ENCODE assay signal across 8 cellular contexts in the genomic region with DNA sequence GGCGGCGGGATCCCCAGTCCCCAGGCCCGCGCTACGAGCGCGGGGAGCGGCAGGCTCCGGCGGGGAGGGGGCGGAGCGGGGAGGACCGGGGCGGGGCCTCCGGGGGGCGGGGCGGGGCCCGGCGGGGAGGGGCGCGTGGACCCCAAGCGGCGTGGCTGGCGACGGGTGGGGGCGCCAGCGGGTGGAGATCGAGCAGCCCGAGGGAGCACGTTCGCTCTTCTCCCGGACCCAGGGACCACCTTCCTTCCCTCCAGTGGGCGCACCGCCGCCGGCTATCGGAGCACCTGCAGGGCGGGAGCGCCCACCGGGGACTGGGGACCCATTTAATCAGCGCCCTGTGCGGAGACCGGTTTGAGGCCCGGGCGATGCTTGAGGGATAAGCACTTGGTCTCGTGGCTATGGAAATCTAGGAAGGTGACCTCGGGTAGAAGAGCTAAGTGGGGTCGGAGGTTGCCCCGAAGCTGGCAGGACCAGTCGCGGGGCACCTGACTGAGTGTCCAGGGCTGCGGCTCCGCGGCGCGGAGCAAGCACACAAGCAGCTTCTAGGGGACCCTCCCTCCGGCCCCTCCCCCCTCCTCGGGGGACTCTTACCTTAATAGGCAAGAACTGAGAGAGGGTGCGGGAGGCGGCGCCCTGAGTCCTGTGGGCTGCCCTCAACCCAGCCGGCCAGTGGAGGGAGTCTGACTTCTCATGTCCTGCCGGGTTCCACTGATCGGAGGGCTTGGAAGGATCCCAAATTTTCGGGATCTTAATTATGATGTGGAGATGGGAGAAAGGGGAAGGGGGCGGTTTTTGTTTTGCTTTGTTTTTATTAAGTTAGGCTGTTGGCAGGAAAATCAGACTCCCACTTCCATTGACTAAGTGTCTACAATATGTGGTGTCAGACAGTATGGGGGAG. TPM values are rescaled to one million over a fixed set of nuclear protein-coding genes. Genes with fewer than 3 reads are reported as not detected.
A peak's percentile ranks its signal among the peaks of the same experiment; 100 is the strongest.
DNase-seq lines count a peak whose midpoint lies in the region; ATAC-seq and TF ChIP-seq lines count a peak whose summit lies in the region.

A gene (minus strand): TSS at position 61 of the 898 bp plus-strand sequence. CDS start 71 bp downstream, outside the sequence.

- H3K36me3 ChIP-seq in A673 (ENCODE audit: insufficient read depth, low read length, poor library complexity, severe bottlenecking) (no peaks in the 10 kb centered on the region), liver (ENCODE audit: control insufficient read depth in 4 of 4, insufficient read depth in 3 of 4, low read depth in 1 of 4, low read length in 3 of 4) (no peaks in the 10 kb centered on the region)

- H3K27me3 ChIP-seq in A673 (replicated peaks; ENCODE audit: insufficient read depth, low read depth, low read length, poor library complexity) (no peaks in the 10 kb centered on the region), liver (ENCODE audit: control insufficient read depth in 4 of 4, insufficient read depth in 4 of 4, low read length in 3 of 4) (no peaks in the 10 kb centered on the region)

- no peak within 1 kb of the TSS for H3K9ac ChIP-seq in liver (ENCODE audit: low read depth in 1 of 2, low read length in 2 of 2)

- no peak for TF ChIP-seq RAD21 in liver (IDR thresholded peaks at IDR 0.05)

- no peak within 1 kb of the TSS for H3K27ac ChIP-seq in A673 (ENCODE audit: low read depth, low read length, poor library complexity, severe bottlenecking)
- peak within 1 kb of the TSS; percentile 95 to 98 for H3K27ac ChIP-seq in coronary artery
- H3K27ac ChIP-seq in liver (ENCODE audit: low read depth in 1 of 2, low read length in 2 of 2): peak within 1 kb of the TSS; percentile 23 to 35

- DNase-seq in A673 (ENCODE audit: low spot score) (peak; percentile 52), HK-2 (ENCODE audit: unreplicated experiment) (peak; percentile 67), coronary artery (ENCODE audit: low spot score) (peak; percentile 95), inferior parietal cortex (ENCODE audit: extremely low spot score) (no peak)
- DNase-seq in activated CD4-positive, alpha-beta T cell treated with anti-CD3 and anti-CD28 coated beads for 1 hour: peak; percentile 46
- peak; percentile 12 to 39 (median 24) for DNase-seq in stimulated activated CD4-positive, alpha-beta T cell treated with anti-CD3 and anti-CD28 coated beads, TNF-alpha, amount 100 ng/mL, for 4 hours (ENCODE audit: low read depth in 3 of 3)

- peaks cover 24% of the 10 kb centered on the region for H3K4me1 ChIP-seq in A673 (ENCODE audit: insufficient read depth, low read length, poor library complexity, severe bottlenecking)
- H3K4me1 ChIP-seq in liver (ENCODE audit: control insufficient read depth in 4 of 4, insufficient read depth in 4 of 4, low read length in 3 of 4): peaks cover 0 to 11% (median 7%) of the 10 kb centered on the region in 4 donors

- 0 out of 2 replicates have a peak, but pooled peaks have one; percentile 7 for TF ChIP-seq CTCF in A673 (conservative IDR thresholded peaks at IDR 0.05; ENCODE audit: low read depth, low read length)
- peak; percentile 14 for TF ChIP-seq CTCF in coronary artery (IDR thresholded peaks at IDR 0.05)
- no peak for TF ChIP-seq CTCF in liver (IDR thresholded peaks at IDR 0.05; ENCODE audit: low read depth, low read length, missing input control)

- 4% methylated on average over 66 of the region's 66 CpGs for WGBS in liver

- BruUV-seq in A673 (replicated peaks; lab: Mats Ljungman, UMichigan): no TSS peak

- CTCF ChIA-PET in A673 (lab: Charles Lee): no interaction called here

- no peak for ATAC-seq in HG02763 (IDR thresholded peaks at IDR 0.05; ENCODE audit: unreplicated experiment)

- H3K4me3 ChIP-seq in A673 (ENCODE audit: low read depth, low read length, poor library complexity, severe bottlenecking) (peak within 1 kb of the TSS; percentile 57), coronary artery (peak within 1 kb of the TSS; percentile 92), liver (ENCODE audit: low read depth in 1 of 3, low read length in 3 of 3) (peak within 1 kb of the TSS in 2 of 3 donors; percentile 43 to 55)

- POLR2A ChIA-PET in A673 (lab: Charles Lee; ENCODE audit: low non-redundant PET): no interaction called here

- intact Hi-C loops in A673 (cut with micrococcal nuclease; ENCODE audit: unreplicated experiment): loop anchor here (2.0 kb wide), 1 partner anchor 33 kb away; no protein-coding TSS in a partner anchor

- H3K9me3 ChIP-seq in A673 (ENCODE audit: low read depth, low read length, poor library complexity, severe bottlenecking) (no peaks in the 10 kb centered on the region), liver (ENCODE audit: control insufficient read depth in 4 of 4, low read length in 3 of 4) (no peaks in the 10 kb centered on the region)

TF ChIP-seq in liver, 16 proteins besides CTCF, POLR2A, EP300 and RAD21:
- TF ChIP-seq HNF4G (IDR thresholded peaks at IDR 0.05) (no peak), EGR1 (IDR thresholded peaks at IDR 0.05; ENCODE audit: low read depth in 2 of 2) (no peak), FOXA2 (IDR thresholded peaks at IDR 0.05) (no peak), FOXA1 (IDR thresholded peaks at IDR 0.05) (no peak), SP1 (IDR thresholded peaks at IDR 0.05) (no peak), NR2F2 (IDR thresholded peaks at IDR 0.05) (no peak), GABPA (IDR thresholded peaks at IDR 0.05 in 1 of 2, conservative IDR thresholded peaks at IDR 0.05 in 1 of 2) (no peak), HNF4A (conservative IDR thresholded peaks at IDR 0.05) (no peak), YY1 (IDR thresholded peaks at IDR 0.05) (no peak), RXRA (IDR thresholded peaks at IDR 0.05) (no peak), JUND (IDR thresholded peaks at IDR 0.05) (no peak), TAF1 (conservative IDR thresholded peaks at IDR 0.05) (no peak)
- TF ChIP-seq, protein P1, sequence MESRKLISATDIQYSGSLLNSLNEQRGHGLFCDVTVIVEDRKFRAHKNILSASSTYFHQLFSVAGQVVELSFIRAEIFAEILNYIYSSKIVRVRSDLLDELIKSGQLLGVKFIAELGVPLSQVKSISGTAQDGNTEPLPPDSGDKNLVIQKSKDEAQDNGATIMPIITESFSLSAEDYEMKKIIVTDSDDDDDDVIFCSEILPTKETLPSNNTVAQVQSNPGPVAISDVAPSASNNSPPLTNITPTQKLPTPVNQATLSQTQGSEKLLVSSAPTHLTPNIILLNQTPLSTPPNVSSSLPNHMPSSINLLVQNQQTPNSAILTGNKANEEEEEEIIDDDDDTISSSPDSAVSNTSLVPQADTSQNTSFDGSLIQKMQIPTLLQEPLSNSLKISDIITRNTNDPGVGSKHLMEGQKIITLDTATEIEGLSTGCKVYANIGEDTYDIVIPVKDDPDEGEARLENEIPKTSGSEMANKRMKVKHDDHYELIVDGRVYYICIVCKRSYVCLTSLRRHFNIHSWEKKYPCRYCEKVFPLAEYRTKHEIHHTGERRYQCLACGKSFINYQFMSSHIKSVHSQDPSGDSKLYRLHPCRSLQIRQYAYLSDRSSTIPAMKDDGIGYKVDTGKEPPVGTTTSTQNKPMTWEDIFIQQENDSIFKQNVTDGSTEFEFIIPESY (IDR thresholded peaks at IDR 0.05): no peak
- TF ChIP-seq, protein P2, sequence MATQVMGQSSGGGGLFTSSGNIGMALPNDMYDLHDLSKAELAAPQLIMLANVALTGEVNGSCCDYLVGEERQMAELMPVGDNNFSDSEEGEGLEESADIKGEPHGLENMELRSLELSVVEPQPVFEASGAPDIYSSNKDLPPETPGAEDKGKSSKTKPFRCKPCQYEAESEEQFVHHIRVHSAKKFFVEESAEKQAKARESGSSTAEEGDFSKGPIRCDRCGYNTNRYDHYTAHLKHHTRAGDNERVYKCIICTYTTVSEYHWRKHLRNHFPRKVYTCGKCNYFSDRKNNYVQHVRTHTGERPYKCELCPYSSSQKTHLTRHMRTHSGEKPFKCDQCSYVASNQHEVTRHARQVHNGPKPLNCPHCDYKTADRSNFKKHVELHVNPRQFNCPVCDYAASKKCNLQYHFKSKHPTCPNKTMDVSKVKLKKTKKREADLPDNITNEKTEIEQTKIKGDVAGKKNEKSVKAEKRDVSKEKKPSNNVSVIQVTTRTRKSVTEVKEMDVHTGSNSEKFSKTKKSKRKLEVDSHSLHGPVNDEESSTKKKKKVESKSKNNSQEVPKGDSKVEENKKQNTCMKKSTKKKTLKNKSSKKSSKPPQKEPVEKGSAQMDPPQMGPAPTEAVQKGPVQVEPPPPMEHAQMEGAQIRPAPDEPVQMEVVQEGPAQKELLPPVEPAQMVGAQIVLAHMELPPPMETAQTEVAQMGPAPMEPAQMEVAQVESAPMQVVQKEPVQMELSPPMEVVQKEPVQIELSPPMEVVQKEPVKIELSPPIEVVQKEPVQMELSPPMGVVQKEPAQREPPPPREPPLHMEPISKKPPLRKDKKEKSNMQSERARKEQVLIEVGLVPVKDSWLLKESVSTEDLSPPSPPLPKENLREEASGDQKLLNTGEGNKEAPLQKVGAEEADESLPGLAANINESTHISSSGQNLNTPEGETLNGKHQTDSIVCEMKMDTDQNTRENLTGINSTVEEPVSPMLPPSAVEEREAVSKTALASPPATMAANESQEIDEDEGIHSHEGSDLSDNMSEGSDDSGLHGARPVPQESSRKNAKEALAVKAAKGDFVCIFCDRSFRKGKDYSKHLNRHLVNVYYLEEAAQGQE (IDR thresholded peaks at IDR 0.05): no peak
- TF ChIP-seq, protein P3, sequence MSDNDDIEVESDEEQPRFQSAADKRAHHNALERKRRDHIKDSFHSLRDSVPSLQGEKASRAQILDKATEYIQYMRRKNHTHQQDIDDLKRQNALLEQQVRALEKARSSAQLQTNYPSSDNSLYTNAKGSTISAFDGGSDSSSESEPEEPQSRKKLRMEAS (IDR thresholded peaks at IDR 0.05): no peak

RNA-seq across cellular contexts. Expression of the gene that starts here (rescaled TPM):
- total RNA-seq in A673 (2021): 1.9 and 2.8 TPM in 2 replicates
- 1 to 10 TPM in 1 of 2 donors, under 1 TPM in 1; 0.33 to 1.5 TPM for total RNA-seq in liver
- polyA plus RNA-seq in liver: under 1 TPM; 0.13 to 0.27 TPM
